Comparison of ENCODE assay signal across 8 cellular contexts in the genomic region with DNA sequence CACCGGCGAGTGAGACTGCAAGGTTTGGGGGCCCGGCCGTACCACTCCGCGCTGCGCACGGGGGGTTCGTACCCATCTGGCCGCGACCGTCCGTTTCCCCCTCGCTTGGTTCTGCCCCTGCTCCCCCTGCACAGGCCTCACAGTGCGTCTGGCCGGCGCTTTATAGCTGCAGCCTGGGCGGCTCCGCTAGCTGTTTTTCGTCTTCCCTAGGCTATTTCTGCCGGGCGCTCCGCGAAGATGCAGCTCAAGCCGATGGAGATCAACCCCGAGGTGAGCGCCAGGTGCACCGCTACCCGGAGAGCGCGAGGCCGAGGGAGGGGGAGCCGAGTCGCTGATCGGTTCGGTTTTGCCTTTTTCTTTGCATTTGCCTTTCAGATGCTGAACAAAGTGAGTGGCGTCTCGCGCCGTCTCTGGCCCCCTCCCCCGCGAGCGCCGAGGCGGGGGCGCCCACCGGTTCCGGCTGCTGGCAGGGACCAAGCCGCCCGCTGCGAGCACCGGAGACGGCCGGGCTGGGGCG. TPM values are rescaled to one million over a fixed set of nuclear protein-coding genes. Genes with fewer than 3 reads are reported as not detected.
DNase-seq lines count a peak whose midpoint lies in the region; ATAC-seq and TF ChIP-seq lines count a peak whose summit lies in the region.

A gene (plus strand): TSS at position 189 of the 517 bp plus-strand sequence. CDS start 49 bp downstream, at position 238.

- H3K27me3 ChIP-seq in HAP-1 (ENCODE audit: low read depth), result no peaks in the 10 kb centered on the region

- H3K27me3 Mint-ChIP-seq in activated T-cell treated with anti-CD3 and anti-CD28 coated beads, Interleukin-2, amount 50 U/mL, for 24 hours, result peaks cover 75% of the 10 kb centered on the region
- peaks cover 27 to 58% (median 51%) of the 10 kb centered on the region in 5 donors for H3K27me3 Mint-ChIP-seq in naive thymus-derived CD8-positive, alpha-beta T cell

- H3K9me3 ChIP-seq in ES-I3 (ENCODE audit: control insufficient read depth, insufficient read depth, low read length) (no peaks in the 10 kb centered on the region), HAP-1 (no peaks in the 10 kb centered on the region)

- no peaks in the 10 kb centered on the region for H3K36me3 Mint-ChIP-seq in activated T-cell treated with anti-CD3 and anti-CD28 coated beads, Interleukin-2, amount 50 U/mL, for 24 hours (ENCODE audit: low read depth)
- peaks cover 0 to 14% (median 0%) of the 10 kb centered on the region in 3 donors for H3K36me3 Mint-ChIP-seq in naive thymus-derived CD8-positive, alpha-beta T cell

- H3K4me1 ChIP-seq in ES-I3 (ENCODE audit: insufficient read depth, low read length) (peaks cover 20% of the 10 kb centered on the region), HAP-1 (peaks cover 23% of the 10 kb centered on the region)

- peak within 1 kb of the TSS; percentile 77 for H3K9ac ChIP-seq in ES-I3 (ENCODE audit: low read depth, low read length)

- peaks cover 7% of the 10 kb centered on the region for H3K4me1 Mint-ChIP-seq in activated T-cell treated with anti-CD3 and anti-CD28 coated beads, Interleukin-2, amount 50 U/mL, for 24 hours (ENCODE audit: low read depth)
- peaks cover 3 to 14% (median 11%) of the 10 kb centered on the region in 4 donors for H3K4me1 Mint-ChIP-seq in naive thymus-derived CD8-positive, alpha-beta T cell

- TF ChIP-seq CTCF in foreskin fibroblast (IDR thresholded peaks at IDR 0.05; ENCODE audit: low read depth, low read length), result no peak

- peak; percentile 86 to 97 for DNase-seq in HAP-1 (ENCODE audit: low spot score in 2 of 2)
- peak; percentile 91 for DNase-seq in NCI-H187 treated with DMSO at 0.1 percent for 48 hours (lab: John Stamatoyannopoulos, UW)
- peak; percentile 28 for DNase-seq in activated T-cell treated with anti-CD3 and anti-CD28 coated beads, Interleukin-2, amount 50 U/mL, for 24 hours
- DNase-seq in foreskin fibroblast, result peak; percentile 68 to 93
- DNase-seq in naive thymus-derived CD8-positive, alpha-beta T cell, result no peak
- DNase-seq in effector CD8-positive, alpha-beta T cell (lab: John Stamatoyannopoulos, UW), result no peak
- DNase-seq in T-helper 9 cell, result no peak

- H3K4me3 Mint-ChIP-seq in activated T-cell treated with anti-CD3 and anti-CD28 coated beads, Interleukin-2, amount 50 U/mL, for 24 hours, result peak within 1 kb of the TSS; percentile 58
- H3K4me3 Mint-ChIP-seq in naive thymus-derived CD8-positive, alpha-beta T cell, result peak within 1 kb of the TSS; percentile 61 to 80 (median 76)

- H3K36me3 ChIP-seq in ES-I3 (ENCODE audit: insufficient read depth, low read length), result peaks cover 34% of the 10 kb centered on the region
- peaks cover 39% of the 10 kb centered on the region for H3K36me3 ChIP-seq in HAP-1 (replicated peaks)

- in situ Hi-C loops in HAP-1 (cut with MboI; ENCODE audit: low sequenced_read_pairs), result no loop called here

- H3K9me3 Mint-ChIP-seq in activated T-cell treated with anti-CD3 and anti-CD28 coated beads, Interleukin-2, amount 50 U/mL, for 24 hours, result peaks cover 1% of the 10 kb centered on the region
- H3K9me3 Mint-ChIP-seq in naive thymus-derived CD8-positive, alpha-beta T cell, result peaks cover 0 to 6% (median 0%) of the 10 kb centered on the region in 9 donors

- H3K4me3 ChIP-seq in HAP-1 (peak within 1 kb of the TSS; percentile 83), foreskin fibroblast (ENCODE audit: low read depth in 1 of 2, low read length in 2 of 2) (peak within 1 kb of the TSS; percentile 69 to 79)

- POLR2A ChIA-PET in naive thymus-derived CD8-positive, alpha-beta T cell (lab: Charles Lee), result interaction anchor here (0.6 kb wide), 1 partner anchor 9 kb away, joined by 4 read pairs; no protein-coding TSS in a partner anchor

- no peak for ATAC-seq in naive thymus-derived CD8-positive, alpha-beta T cell

- no peak within 1 kb of the TSS for H3K27ac Mint-ChIP-seq in activated T-cell treated with anti-CD3 and anti-CD28 coated beads, Interleukin-2, amount 50 U/mL, for 24 hours
- no peak within 1 kb of the TSS for H3K27ac Mint-ChIP-seq in naive thymus-derived CD8-positive, alpha-beta T cell

RNA-seq across cellular contexts. Expression of the gene that starts here (rescaled TPM):
- under 1 TPM in 1 of 2 experiments, not detected in 1; 0.49 TPM for total RNA-seq in naive thymus-derived CD8-positive, alpha-beta T cell
- not detected for polyA plus RNA-seq in naive thymus-derived CD8-positive, alpha-beta T cell

Comparison
In these comparisons a context has a peak if more than half of its experiments do, and no peak if none do; other contexts are left out.
1. DNase-seq: peak in HAP-1 (2 of 2), NCI-H187 treated with DMSO at 0.1 percent for 48 hours (single experiment), activated T-cell treated with anti-CD3 and anti-CD28 coated beads, Interleukin-2, amount 50 U/mL, for 24 hours (single experiment) and foreskin fibroblast (2 of 2); none in naive thymus-derived CD8-positive, alpha-beta T cell (0 of 10), effector CD8-positive, alpha-beta T cell (single experiment) and T-helper 9 cell (single experiment).